Comparison of ENCODE assay signal across 33 cellular contexts in genomic region chr14:95070748-95071435, GRCh38.
"Had no signal": no experiment of that assay in that cellular context is flagged by ENCODE, and none has a peak within 500 bp of the region (broad histone marks: within the 10 kb centered on the region; RNA-seq: fewer than 3 reads in every experiment).

No MANE protein-coding gene starts in this region.

- H3K4me1 Mint-ChIP-seq: activated B cell treated with CpG ODN at 0.5 μM for 24 hours; activated naive CD4-positive, alpha-beta T cell treated with anti-CD3 and anti-CD28 coated beads, Interleukin-2, amount 10 ng/mL, durations not matched to agents 7 days and 5 days; activated naive CD8-positive, alpha-beta T cell treated with anti-CD3 and anti-CD28 coated beads, Interleukin-2, amount 50 U/mL, for 24 hours; central memory CD8-positive, alpha-beta T cell had no signal

- H3K4me3 Mint-ChIP-seq: activated B cell treated with CpG ODN at 0.5 μM for 24 hours; activated CD8-positive, alpha-beta T cell treated with anti-CD3 and anti-CD28 coated beads, Interleukin-2, amount 10 ng/mL, durations not matched to agents 7 days and 5 days; activated naive CD4-positive, alpha-beta T cell treated with anti-CD3 and anti-CD28 coated beads, Interleukin-2, amount 10 ng/mL, durations not matched to agents 7 days and 5 days; activated naive CD8-positive, alpha-beta T cell; activated naive CD8-positive, alpha-beta T cell treated with anti-CD3 and anti-CD28 coated beads, Interleukin-2, amount 50 U/mL, for 24 hours; central memory CD8-positive, alpha-beta T cell had no signal

- H3K36me3 Mint-ChIP-seq: activated naive CD4-positive, alpha-beta T cell treated with anti-CD3 and anti-CD28 coated beads, Interleukin-2, amount 10 ng/mL, durations not matched to agents 7 days and 5 days; activated naive CD8-positive, alpha-beta T cell had no signal

- H3K9me3 ChIP-seq: MG63, SJSA1 had no signal

- H3K36me3 ChIP-seq: brain microvascular endothelial cell, cardiac muscle cell, MG63, SJSA1 had no signal

- H3K4me3 ChIP-seq: cardiac muscle cell, MG63, SJSA1 had no signal

- H3K9me3 Mint-ChIP-seq: activated naive CD8-positive, alpha-beta T cell treated with anti-CD3 and anti-CD28 coated beads, Interleukin-2, amount 50 U/mL, for 24 hours; central memory CD8-positive, alpha-beta T cell had no signal

- ATAC-seq: activated CD8-positive, alpha-beta T cell treated with anti-CD3 and anti-CD28 coated beads, Interleukin-2, amount 10 ng/mL, durations not matched to agents 7 days and 5 days; activated naive CD8-positive, alpha-beta T cell treated with anti-CD3 and anti-CD28 coated beads, Interleukin-2, amount 50 U/mL, for 24 hours; Panc1 had no signal

- DNase-seq: activated B cell treated with CpG ODN at 0.5 μM for 24 hours; activated CD4-positive, alpha-beta T cell treated with anti-CD3 and anti-CD28 coated beads for 48 hours; activated CD4-positive, alpha-beta T cell treated with anti-CD3 and anti-CD28 coated beads, Interleukin-2, amount 50 U/mL, for 4 hours; activated CD4-positive, CD25-positive, alpha-beta regulatory T cell treated with anti-CD3 and anti-CD28 coated beads, Interleukin-2, amount 50 U/mL, for 72 hours; activated CD8-positive, alpha-beta memory T cell treated with anti-CD3 and anti-CD28 coated beads, Interleukin-2, amount 50 U/mL, for 4 hours; activated CD8-positive, alpha-beta T cell treated with anti-CD3 and anti-CD28 coated beads, Interleukin-2, amount 10 ng/mL, durations not matched to agents 7 days and 5 days; activated effector memory CD4-positive, alpha-beta T cell treated with Interleukin-2 at 50 U/mL for 16 hours; activated naive CD4-positive, alpha-beta T cell treated with anti-CD3 and anti-CD28 coated beads, Interleukin-2, amount 10 ng/mL, durations not matched to agents 7 days and 5 days; activated naive CD8-positive, alpha-beta T cell treated with anti-CD3 and anti-CD28 coated beads, Interleukin-2, amount 50 U/mL, for 24 hours; activated T-cell treated with anti-CD3 and anti-CD28 coated beads, Interleukin-2, amount 50 U/mL, for 48 hours; anterior cingulate cortex; brain microvascular endothelial cell; Kasumi-1; KG1; MG63; NCI-H1048; NCI-H1105 treated with DMSO at 0.1 percent for 48 hours; NCI-H1436; NCI-H1930; NCI-H2081 treated with DMSO at 0.1 percent for 48 hours; NCI-H345; NCI-H524 treated with DMSO at 0.1 percent for 48 hours; SHP77; SW 1271; T-helper 1 cell; T-helper 2 cell; T-helper 9 cell had no signal

- H3K27ac Mint-ChIP-seq: activated B cell treated with CpG ODN at 0.5 μM for 24 hours; activated CD8-positive, alpha-beta T cell treated with anti-CD3 and anti-CD28 coated beads, Interleukin-2, amount 10 ng/mL, durations not matched to agents 7 days and 5 days; activated naive CD4-positive, alpha-beta T cell treated with anti-CD3 and anti-CD28 coated beads, Interleukin-2, amount 10 ng/mL, durations not matched to agents 7 days and 5 days; activated naive CD8-positive, alpha-beta T cell; activated naive CD8-positive, alpha-beta T cell treated with anti-CD3 and anti-CD28 coated beads, Interleukin-2, amount 50 U/mL, for 24 hours had no signal

- H3K27me3 ChIP-seq: brain microvascular endothelial cell, MG63, SJSA1 had no signal

- H3K27ac ChIP-seq: brain microvascular endothelial cell, cardiac muscle cell, SJSA1, VCaP had no signal
